31 cellular contexts compared by ENCODE assay signal in genomic region chr4:184941671-184942070, GRCh38.
"Had no signal": no experiment of that assay in that cellular context is flagged by ENCODE, and none has a peak within 500 bp of the region (broad histone marks: within the 10 kb centered on the region; RNA-seq: fewer than 3 reads in every experiment).

No MANE protein-coding gene starts in this region.

- H3K9me3 Mint-ChIP-seq: activated CD4-positive, alpha-beta memory T cell treated with anti-CD3 and anti-CD28 coated beads for 36 hours; activated CD4-positive, alpha-beta T cell treated with anti-CD3 and anti-CD28 coated beads, Interleukin-2, amount 10 ng/mL, durations not matched to agents 24 days and 14 days; activated naive CD4-positive, alpha-beta T cell treated with anti-CD3 and anti-CD28 coated beads for 36 hours; activated naive CD4-positive, alpha-beta T cell treated with anti-CD3 and anti-CD28 coated beads, Interleukin-2, amount 50 U/mL, for 24 hours; activated naive CD8-positive, alpha-beta T cell treated with anti-CD3 and anti-CD28 coated beads for 36 hours; activated naive CD8-positive, alpha-beta T cell treated with anti-CD3 and anti-CD28 coated beads, Interleukin-2, amount 50 U/mL, for 24 hours; activated T-helper 1 cell treated with anti-CD3 and anti-CD28 coated beads, Interleukin-12 subunit alpha, Interleukin-12 subunit beta, Interleukin-2, Interleukin-4 antibody, amounts not matched to agents 30 ng/mL and 10 ng/mL and 1 ng/mL, durations not matched to agents 14 hours and 24 hours and 36 hours; activated T-helper 2 cell treated with anti-CD3 and anti-CD28 coated beads, Interferon-gamma antibody, Interleukin-2, Interleukin-4, amounts not matched to agents 10 μg/mL and 5 μg/mL and 100 μg/mL, durations not matched to agents 14 hours and 24 hours and 36 hours; T-helper 2 cell treated with Interferon-gamma antibody and Interleukin-4, amounts not matched to agents 5 μg/mL and 100 μg/mL, for 36 hours had no signal

- H3K9me3 ChIP-seq: adrenal gland, body of pancreas, gastrocnemius medialis had no signal

- H3K4me3 ChIP-seq: adrenal gland, body of pancreas, gastrocnemius medialis, heart left ventricle had no signal

- DNase-seq: activated CD4-positive, alpha-beta memory T cell treated with anti-CD3 and anti-CD28 coated beads for 36 hours; activated CD4-positive, alpha-beta T cell treated with anti-CD3 and anti-CD28 coated beads for 36 hours; activated CD4-positive, alpha-beta T cell treated with anti-CD3 and anti-CD28 coated beads, Interleukin-2, amount 10 ng/mL, durations not matched to agents 24 days and 14 days; activated CD4-positive, CD25-positive, alpha-beta regulatory T cell; activated CD4-positive, CD25-positive, alpha-beta regulatory T cell treated with anti-CD3 and anti-CD28 coated beads, Interleukin-2, amount 50 U/mL, for 72 hours; activated CD8-positive, alpha-beta memory T cell treated with anti-CD3 and anti-CD28 coated beads, Interleukin-2, amount 10 ng/mL, durations not matched to agents 7 days and 5 days; activated CD8-positive, alpha-beta memory T cell treated with anti-CD3 and anti-CD28 coated beads, Interleukin-2, amount 50 U/mL, for 4 hours; activated CD8-positive, alpha-beta T cell treated with anti-CD3 and anti-CD28 coated beads, Interleukin-2, amount 10 ng/mL, durations not matched to agents 7 days and 5 days; activated effector memory CD4-positive, alpha-beta T cell treated with anti-CD3 and anti-CD28 coated beads, Interleukin-2, amount 50 U/mL, for 16 hours; activated naive CD4-positive, alpha-beta T cell treated with anti-CD3 and anti-CD28 coated beads for 36 hours; activated naive CD8-positive, alpha-beta T cell treated with anti-CD3 and anti-CD28 coated beads for 36 hours; activated naive CD8-positive, alpha-beta T cell treated with anti-CD3 and anti-CD28 coated beads, Interleukin-2, amount 50 U/mL, for 24 hours; activated T-cell treated with anti-CD3 and anti-CD28 coated beads, Interleukin-2, amount 50 U/mL, for 1 hour; activated T-cell treated with anti-CD3 and anti-CD28 coated beads, Interleukin-2, amount 50 U/mL, for 48 hours; amygdala; aorta; body of pancreas; caudate nucleus; effector CD8-positive, alpha-beta T cell; foreskin keratinocyte; gastrocnemius medialis; glutamatergic neuron; heart left ventricle; T-helper 1 cell; T-helper 17 cell had no signal

- H3K27me3 ChIP-seq: adrenal gland, body of pancreas, gastrocnemius medialis, heart left ventricle had no signal

- H3K36me3 ChIP-seq: adrenal gland, gastrocnemius medialis, heart left ventricle had no signal

- H3K4me1 ChIP-seq: adrenal gland, foreskin keratinocyte, heart left ventricle had no signal

- H3K36me3 Mint-ChIP-seq: activated CD4-positive, alpha-beta memory T cell treated with anti-CD3 and anti-CD28 coated beads for 36 hours; activated CD8-positive, alpha-beta memory T cell treated with anti-CD3 and anti-CD28 coated beads, Interleukin-2, amount 10 ng/mL, durations not matched to agents 7 days and 5 days; activated naive CD4-positive, alpha-beta T cell treated with anti-CD3 and anti-CD28 coated beads, Interleukin-2, amount 50 U/mL, for 24 hours; activated naive CD8-positive, alpha-beta T cell treated with anti-CD3 and anti-CD28 coated beads for 36 hours had no signal

- H3K27ac Mint-ChIP-seq: activated CD4-positive, alpha-beta memory T cell treated with anti-CD3 and anti-CD28 coated beads for 36 hours; activated CD4-positive, alpha-beta T cell treated with anti-CD3 and anti-CD28 coated beads for 36 hours; activated CD4-positive, alpha-beta T cell treated with anti-CD3 and anti-CD28 coated beads, Interleukin-2, amount 10 ng/mL, durations not matched to agents 24 days and 14 days; activated CD8-positive, alpha-beta memory T cell treated with anti-CD3 and anti-CD28 coated beads, Interleukin-2, amount 10 ng/mL, durations not matched to agents 7 days and 5 days; activated CD8-positive, alpha-beta T cell treated with anti-CD3 and anti-CD28 coated beads, Interleukin-2, amount 10 ng/mL, durations not matched to agents 7 days and 5 days; activated naive CD4-positive, alpha-beta T cell treated with anti-CD3 and anti-CD28 coated beads for 36 hours; activated naive CD4-positive, alpha-beta T cell treated with anti-CD3 and anti-CD28 coated beads, Interleukin-2, amount 50 U/mL, for 24 hours; activated naive CD8-positive, alpha-beta T cell treated with anti-CD3 and anti-CD28 coated beads for 36 hours; activated naive CD8-positive, alpha-beta T cell treated with anti-CD3 and anti-CD28 coated beads, Interleukin-2, amount 50 U/mL, for 24 hours; activated T-helper 1 cell treated with anti-CD3 and anti-CD28 coated beads, Interleukin-12 subunit alpha, Interleukin-12 subunit beta, Interleukin-2, Interleukin-4 antibody, amounts not matched to agents 30 ng/mL and 10 ng/mL and 1 ng/mL, durations not matched to agents 14 hours and 24 hours and 36 hours; activated T-helper 2 cell treated with anti-CD3 and anti-CD28 coated beads, Interferon-gamma antibody, Interleukin-2, Interleukin-4, amounts not matched to agents 10 μg/mL and 5 μg/mL and 100 μg/mL, durations not matched to agents 14 hours and 24 hours and 36 hours; T-helper 17 cell; T-helper 2 cell treated with Interferon-gamma antibody and Interleukin-4, amounts not matched to agents 5 μg/mL and 100 μg/mL, for 36 hours had no signal

- H3K4me3 Mint-ChIP-seq: activated CD4-positive, alpha-beta memory T cell treated with anti-CD3 and anti-CD28 coated beads for 36 hours; activated CD4-positive, alpha-beta T cell treated with anti-CD3 and anti-CD28 coated beads for 36 hours; activated CD4-positive, alpha-beta T cell treated with anti-CD3 and anti-CD28 coated beads, Interleukin-2, amount 10 ng/mL, durations not matched to agents 24 days and 14 days; activated CD8-positive, alpha-beta memory T cell treated with anti-CD3 and anti-CD28 coated beads, Interleukin-2, amount 10 ng/mL, durations not matched to agents 7 days and 5 days; activated CD8-positive, alpha-beta T cell treated with anti-CD3 and anti-CD28 coated beads, Interleukin-2, amount 10 ng/mL, durations not matched to agents 7 days and 5 days; activated naive CD4-positive, alpha-beta T cell treated with anti-CD3 and anti-CD28 coated beads for 36 hours; activated naive CD4-positive, alpha-beta T cell treated with anti-CD3 and anti-CD28 coated beads, Interleukin-2, amount 50 U/mL, for 24 hours; activated naive CD8-positive, alpha-beta T cell treated with anti-CD3 and anti-CD28 coated beads for 36 hours; activated naive CD8-positive, alpha-beta T cell treated with anti-CD3 and anti-CD28 coated beads, Interleukin-2, amount 50 U/mL, for 24 hours; activated T-helper 1 cell treated with anti-CD3 and anti-CD28 coated beads, Interleukin-12 subunit alpha, Interleukin-12 subunit beta, Interleukin-2, Interleukin-4 antibody, amounts not matched to agents 30 ng/mL and 10 ng/mL and 1 ng/mL, durations not matched to agents 14 hours and 24 hours and 36 hours; T-helper 17 cell; T-helper 2 cell treated with Interferon-gamma antibody and Interleukin-4, amounts not matched to agents 5 μg/mL and 100 μg/mL, for 36 hours had no signal

- ATAC-seq: activated CD4-positive, alpha-beta T cell treated with anti-CD3 and anti-CD28 coated beads for 36 hours; activated CD8-positive, alpha-beta memory T cell treated with anti-CD3 and anti-CD28 coated beads, Interleukin-2, amount 10 ng/mL, durations not matched to agents 7 days and 5 days; activated CD8-positive, alpha-beta T cell treated with anti-CD3 and anti-CD28 coated beads, Interleukin-2, amount 10 ng/mL, durations not matched to agents 7 days and 5 days; activated naive CD8-positive, alpha-beta T cell treated with anti-CD3 and anti-CD28 coated beads, Interleukin-2, amount 50 U/mL, for 24 hours; body of pancreas; esophagus mucosa; foreskin keratinocyte; gastrocnemius medialis; heart left ventricle; T-helper 17 cell had no signal

- H3K27ac ChIP-seq: adrenal gland, body of pancreas, foreskin keratinocyte, gastrocnemius medialis, heart left ventricle had no signal

- H3K4me1 Mint-ChIP-seq: activated CD4-positive, alpha-beta T cell treated with anti-CD3 and anti-CD28 coated beads for 36 hours; activated CD4-positive, alpha-beta T cell treated with anti-CD3 and anti-CD28 coated beads, Interleukin-2, amount 10 ng/mL, durations not matched to agents 24 days and 14 days; activated CD8-positive, alpha-beta memory T cell treated with anti-CD3 and anti-CD28 coated beads, Interleukin-2, amount 10 ng/mL, durations not matched to agents 7 days and 5 days; activated naive CD4-positive, alpha-beta T cell treated with anti-CD3 and anti-CD28 coated beads, Interleukin-2, amount 50 U/mL, for 24 hours; activated naive CD8-positive, alpha-beta T cell treated with anti-CD3 and anti-CD28 coated beads for 36 hours; activated naive CD8-positive, alpha-beta T cell treated with anti-CD3 and anti-CD28 coated beads, Interleukin-2, amount 50 U/mL, for 24 hours; T-helper 17 cell had no signal
